8 cellular contexts compared by ENCODE assay signal in the genomic region with DNA sequence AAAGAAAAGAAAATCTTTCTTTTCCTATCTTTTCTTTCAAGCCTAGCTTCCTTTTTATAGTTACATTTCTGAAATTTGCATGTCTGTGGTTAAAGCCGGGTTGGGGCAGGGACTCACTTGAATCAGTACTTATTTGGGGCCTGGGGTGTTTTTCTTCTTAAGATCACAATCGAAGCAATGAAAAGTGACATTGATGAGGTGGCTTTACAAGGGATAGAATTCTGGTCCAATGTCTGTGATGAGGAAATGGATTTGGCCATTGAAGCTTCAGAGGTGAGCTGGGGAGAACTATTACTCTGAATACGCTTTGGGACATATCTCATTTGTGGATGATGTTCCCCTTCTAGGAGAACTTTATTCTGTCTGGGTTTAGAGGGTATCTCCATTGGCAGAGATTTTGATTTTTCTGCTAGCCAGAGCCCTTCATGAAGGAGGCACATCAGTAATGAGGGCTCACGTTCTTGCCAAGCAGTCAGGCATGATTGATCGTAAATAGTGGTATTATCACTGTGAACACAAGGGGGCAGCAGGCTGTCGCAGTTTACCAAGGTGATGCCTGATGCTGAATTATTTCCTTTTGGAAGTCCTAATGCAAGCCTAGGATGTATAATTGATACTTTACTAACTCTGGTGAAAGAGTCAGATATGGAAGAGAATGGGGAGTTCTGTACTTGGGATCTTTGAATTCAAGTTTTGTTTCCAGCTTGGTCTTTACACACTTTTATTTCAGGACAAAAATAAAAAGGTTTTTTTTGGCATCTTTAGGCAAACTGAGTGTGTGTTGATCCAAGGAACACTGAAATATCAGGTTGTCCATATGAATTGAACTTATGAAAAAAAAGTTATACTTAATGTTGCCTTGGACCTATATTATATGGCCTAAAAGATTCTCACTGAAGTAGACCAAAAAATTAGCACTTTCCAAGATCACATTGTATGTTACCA. TPM values are rescaled to one million over a fixed set of nuclear protein-coding genes. Genes with fewer than 3 reads are reported as not detected.
DNase-seq lines count a peak whose midpoint lies in the region; ATAC-seq lines count a peak whose summit lies in the region.

No MANE protein-coding gene starts in this region.

- no peaks in the 10 kb centered on the region for H3K9me3 ChIP-seq in CD4-positive, CD25-positive, alpha-beta regulatory T cell (ENCODE audit: control insufficient read depth in 2 of 2, low read length in 2 of 2)
- H3K9me3 ChIP-seq in effector memory CD4-positive, alpha-beta T cell (ENCODE audit: control insufficient read depth, low read length): no peaks in the 10 kb centered on the region

- no peaks in the 10 kb centered on the region for H3K27me3 ChIP-seq in CD4-positive, CD25-positive, alpha-beta regulatory T cell (ENCODE audit: control insufficient read depth, insufficient read depth, low read length)
- H3K27me3 ChIP-seq in effector memory CD4-positive, alpha-beta T cell (replicated peaks; ENCODE audit: control insufficient read depth, insufficient read depth, low read length, poor library complexity, severe bottlenecking): no peaks in the 10 kb centered on the region

- H3K9me3 Mint-ChIP-seq in CD4-positive, CD25-positive, alpha-beta regulatory T cell: no peaks in the 10 kb centered on the region

- DNase-seq in CD4-positive, CD25-positive, alpha-beta regulatory T cell: peak; percentile 45 to 80 (median 66)
- DNase-seq in NCI-H748 (lab: John Stamatoyannopoulos, UW; ENCODE audit: unreplicated experiment): peak; percentile 49
- DNase-seq in activated CD4-positive, alpha-beta T cell treated with anti-CD3 and anti-CD28 coated beads, Interleukin-2, amount 50 U/mL, for 48 hours: peak; percentile 55 to 68
- DNase-seq in effector memory CD4-positive, alpha-beta T cell: peak; percentile 12 to 45 (median 34)
- DNase-seq in midbrain (lab: John Stamatoyannopoulos, UW): peak; percentile 59
- peak; percentile 30 to 53 for DNase-seq in stimulated activated CD8-positive, alpha-beta memory T cell treated with anti-CD3 and anti-CD28 coated beads, Interleukin-7, amount 100 ng/mL, for 4 hours (ENCODE audit: low read depth in 2 of 2)

- peak overlapping the region; percentile 45 for H3K27ac ChIP-seq in CD4-positive, CD25-positive, alpha-beta regulatory T cell (ENCODE audit: insufficient read depth, low read length, poor library complexity, severe bottlenecking)
- H3K27ac ChIP-seq in effector memory CD4-positive, alpha-beta T cell (ENCODE audit: insufficient read depth, low read length, poor library complexity, severe bottlenecking): peak overlapping the region; percentile 14

- no peaks in the 10 kb centered on the region for H3K27me3 Mint-ChIP-seq in CD4-positive, CD25-positive, alpha-beta regulatory T cell

- H3K27ac Mint-ChIP-seq in CD4-positive, CD25-positive, alpha-beta regulatory T cell: peak overlapping the region; percentile 9 to 89 (median 82)

- H3K4me3 Mint-ChIP-seq in CD4-positive, CD25-positive, alpha-beta regulatory T cell: peak overlapping the region; percentile 10 to 63 (median 32)

- H3K36me3 ChIP-seq in CD4-positive, CD25-positive, alpha-beta regulatory T cell (ENCODE audit: control insufficient read depth, insufficient read depth, low read length): peaks cover 77% of the 10 kb centered on the region
- peaks cover 84% of the 10 kb centered on the region for H3K36me3 ChIP-seq in effector memory CD4-positive, alpha-beta T cell (ENCODE audit: control insufficient read depth, insufficient read depth, low read length)

- H3K4me1 ChIP-seq in CD4-positive, CD25-positive, alpha-beta regulatory T cell (ENCODE audit: control insufficient read depth, insufficient read depth, low read length, poor library complexity, severe bottlenecking): peaks cover 23% of the 10 kb centered on the region
- H3K4me1 ChIP-seq in effector memory CD4-positive, alpha-beta T cell (ENCODE audit: control insufficient read depth, insufficient read depth, low read length, poor library complexity, severe bottlenecking): peaks cover 10% of the 10 kb centered on the region

- peak overlapping the region; percentile 21 for H3K4me3 ChIP-seq in CD4-positive, CD25-positive, alpha-beta regulatory T cell (ENCODE audit: low read depth, low read length)
- H3K4me3 ChIP-seq in effector memory CD4-positive, alpha-beta T cell (ENCODE audit: insufficient read depth, low read depth, low read length, poor library complexity, severe bottlenecking): no peak overlapping the region

- ATAC-seq in CD4-positive, CD25-positive, alpha-beta regulatory T cell (ENCODE audit: low read depth in 2 of 2): peak; percentile 62 to 63
- ATAC-seq in HG02642 (IDR thresholded peaks at IDR 0.05; ENCODE audit: poor library complexity, unreplicated experiment) (peak; percentile 47), HG02938 (IDR thresholded peaks at IDR 0.05; ENCODE audit: unreplicated experiment) (no peak)

- H3K4me1 Mint-ChIP-seq in CD4-positive, CD25-positive, alpha-beta regulatory T cell: peaks cover 11 to 38% (median 24%) of the 10 kb centered on the region in 4 donors

- peaks cover 31% of the 10 kb centered on the region for H3K36me3 Mint-ChIP-seq in CD4-positive, CD25-positive, alpha-beta regulatory T cell

RNA-seq across cellular contexts. Expression of a gene that starts 14.6 kb away (rescaled TPM):
- total RNA-seq in CD4-positive, CD25-positive, alpha-beta regulatory T cell: 242 TPM
- polyA plus RNA-seq in CD4-positive, CD25-positive, alpha-beta regulatory T cell: 10 to 100 TPM; 20.4 to 27.2 (median 23.3) TPM

RNA-seq across cellular contexts. Expression of a gene that starts 29.7 kb away (rescaled TPM):
- 6.1 TPM for total RNA-seq in CD4-positive, CD25-positive, alpha-beta regulatory T cell
- under 1 TPM; 0.11 to 0.60 (median 0.51) TPM for polyA plus RNA-seq in CD4-positive, CD25-positive, alpha-beta regulatory T cell
